17 cellular contexts compared by ENCODE assay signal in genomic region chr4:118586357-118586790, GRCh38.
DNase-seq lines count a peak whose midpoint lies in the region; ATAC-seq and TF ChIP-seq lines count a peak whose summit lies in the region.
"Had no signal": no experiment of that assay in that cellular context is flagged by ENCODE, and none has a peak within 500 bp of the region (broad histone marks: within the 10 kb centered on the region; RNA-seq: fewer than 3 reads in every experiment).

No MANE protein-coding gene starts in this region.

- intact Hi-C loops in mammary epithelial cell (cut with micrococcal nuclease): no loop called here
- intact Hi-C loops in breast epithelium (cut with DNase I; ENCODE audit: low total_unique reads): no loop called here

- H3K27me3 ChIP-seq in mammary epithelial cell (ENCODE audit: insufficient read depth, low read length) (no peaks in the 10 kb centered on the region), breast epithelium (no peaks in the 10 kb centered on the region), fibroblast of lung (ENCODE audit: control insufficient read depth, insufficient read depth, low read length) (no peaks in the 10 kb centered on the region)

- 40% methylated on average over 6 of the region's 6 CpGs for WGBS in mammary epithelial cell (ENCODE audit: low coverage, missing lambda C conversion rate)

- H4K20me1 ChIP-seq in mammary epithelial cell (ENCODE audit: insufficient read depth, low read length): no peaks in the 10 kb centered on the region
- H4K20me1 ChIP-seq in fibroblast of lung (ENCODE audit: control insufficient read depth, extremely low read depth, insufficient read depth, low read length): no peaks in the 10 kb centered on the region

- dilution Hi-C loops in mammary epithelial cell (cut with HindIII; ENCODE audit: low sequenced_read_pairs): no loop called here

- ATAC-seq in HG02885 (IDR thresholded peaks at IDR 0.05; ENCODE audit: poor library complexity, unreplicated experiment): no peak
- ATAC-seq: A549 had no signal

- no peak for DNase-seq in mammary epithelial cell
- DNase-seq in breast epithelium (ENCODE audit: low spot score in 2 of 2): no peak
- peak in 1 of 2 donors; percentile 36 for DNase-seq in fibroblast of lung (ENCODE audit: low read depth in 2 of 2)
- peak; percentile 90 for DNase-seq in myocyte (ENCODE audit: low read depth)
- DNase-seq in NCI-H146 (lab: John Stamatoyannopoulos, UW): no peak
- DNase-seq in activated CD4-positive, alpha-beta T cell treated with anti-CD3 and anti-CD28 coated beads, Interleukin-2, amount 50 U/mL, for 1 hour: no peak
- DNase-seq in DMS153 treated with DMSO at 0.1 percent for 48 hours (lab: John Stamatoyannopoulos, UW; ENCODE audit: unreplicated experiment): no peak
- DNase-seq: activated CD8-positive, alpha-beta memory T cell treated with anti-CD3 and anti-CD28 coated beads for 24 hours; activated effector memory CD4-positive, alpha-beta T cell treated with anti-CD3 and anti-CD28 coated beads, Interleukin-2, amount 50 U/mL, for 16 hours; brain microvascular endothelial cell; kidney; NCI-H1105 treated with DMSO at 0.1 percent for 48 hours; NCI-H774; SHP77 treated with DMSO at 0.1 percent for 48 hours had no signal

- H3K27ac ChIP-seq in mammary epithelial cell (ENCODE audit: insufficient read depth, low read depth, low read length) (no peak overlapping the region), breast epithelium (peak overlapping the region in 1 of 2 donors; percentile 74), fibroblast of lung (ENCODE audit: insufficient read depth, low read length) (no peak overlapping the region)
- H3K27ac ChIP-seq: A549, brain microvascular endothelial cell, suprapubic skin had no signal

- BruUV-seq in mammary epithelial cell (replicated peaks; lab: Mats Ljungman, UMichigan): no TSS peak

- H2AFZ ChIP-seq in mammary epithelial cell (ENCODE audit: low read depth, low read length) (peak overlapping the region; percentile 32), fibroblast of lung (ENCODE audit: low read length) (no peak overlapping the region)

- H3K4me3 ChIP-seq in mammary epithelial cell (replicated peaks in 1 of 3; ENCODE audit: insufficient read depth in 1 of 3, low read depth in 2 of 3, low read length in 3 of 3) (no peak overlapping the region), breast epithelium (no peak overlapping the region), fibroblast of lung (replicated peaks in 1 of 4; ENCODE audit: control extremely low read depth in 1 of 4, insufficient read depth in 1 of 4, low read depth in 3 of 4, low read length in 4 of 4) (peak overlapping the region in 1 of 4 experiments; percentile 24)
- H3K4me3 ChIP-seq: A549, suprapubic skin had no signal

- CTCF ChIA-PET in mammary epithelial cell (lab: Charles Lee; ENCODE audit: low non-redundant PET): no interaction called here

- H3K36me3 ChIP-seq in mammary epithelial cell (ENCODE audit: insufficient read depth, low read length) (no peaks in the 10 kb centered on the region), breast epithelium (no peaks in the 10 kb centered on the region), fibroblast of lung (ENCODE audit: control insufficient read depth, insufficient read depth, low read length) (no peaks in the 10 kb centered on the region)
- H3K36me3 ChIP-seq: brain microvascular endothelial cell, suprapubic skin had no signal

- H3K79me2 ChIP-seq in mammary epithelial cell (ENCODE audit: insufficient read depth, low read length) (no peaks in the 10 kb centered on the region), fibroblast of lung (ENCODE audit: control insufficient read depth, insufficient read depth, low read length) (no peaks in the 10 kb centered on the region)

- H3K4me1 ChIP-seq in mammary epithelial cell (ENCODE audit: insufficient read depth, low read length): peaks cover 3% of the 10 kb centered on the region
- peaks cover 0 to 7% of the 10 kb centered on the region in 2 donors for H3K4me1 ChIP-seq in breast epithelium
- peaks cover 4% of the 10 kb centered on the region for H3K4me1 ChIP-seq in fibroblast of lung (ENCODE audit: control insufficient read depth, extremely low read depth, insufficient read depth, low read length)
- H3K4me1 ChIP-seq: A549 had no signal

- H3K9me3 ChIP-seq in mammary epithelial cell (replicated peaks; ENCODE audit: insufficient read depth, low read length) (no peaks in the 10 kb centered on the region), breast epithelium (no peaks in the 10 kb centered on the region), fibroblast of lung (ENCODE audit: control insufficient read depth, insufficient read depth, low read depth, low read length) (no peaks in the 10 kb centered on the region)
- H3K9me3 ChIP-seq: A549, suprapubic skin had no signal

- no peak overlapping the region for H3K9ac ChIP-seq in mammary epithelial cell (ENCODE audit: insufficient read depth, low read length)
- no peak overlapping the region for H3K9ac ChIP-seq in fibroblast of lung (ENCODE audit: insufficient read depth, low read length)

- no peak overlapping the region for H3K4me2 ChIP-seq in mammary epithelial cell (ENCODE audit: insufficient read depth, low read depth, low read length)
- H3K4me2 ChIP-seq in fibroblast of lung (ENCODE audit: extremely low read depth, insufficient read depth, low read length): peak overlapping the region; percentile 7
- H3K4me2 ChIP-seq: A549 had no signal

- TF ChIP-seq CTCF in mammary epithelial cell (conservative IDR thresholded peaks at IDR 0.05 in 1 of 2, IDR thresholded peaks at IDR 0.05 in 1 of 2; ENCODE audit: extremely low read depth in 1 of 2, insufficient read depth in 1 of 2, low read depth in 1 of 2, low read length in 2 of 2) (no peak), breast epithelium (IDR thresholded peaks at IDR 0.05) (no peak), fibroblast of lung (conservative IDR thresholded peaks at IDR 0.05 in 1 of 2, IDR thresholded peaks at IDR 0.05 in 1 of 2; ENCODE audit: low read depth in 1 of 2, low read length in 2 of 2) (no peak)

- no peak for TF ChIP-seq POLR2A in breast epithelium (IDR thresholded peaks at IDR 0.05)

- in situ Hi-C loops in mammary epithelial cell (cut with MboI; ENCODE audit: low sequenced_read_pairs in 2 of 2): no loop called here
